ENCODE assay signal across 30 cellular contexts in genomic region chr19:31976775-31977536, GRCh38.
"Had no signal": no experiment of that assay in that cellular context is flagged by ENCODE, and none has a peak within 500 bp of the region (broad histone marks: within the 10 kb centered on the region; RNA-seq: fewer than 3 reads in every experiment).

No MANE protein-coding gene starts in this region.

- H3K4me1 Mint-ChIP-seq: activated CD4-positive, alpha-beta T cell treated with anti-CD3 and anti-CD28 coated beads, Interleukin-2, amount 10 ng/mL, durations not matched to agents 7 days and 5 days had no signal

- H3K9me3 ChIP-seq: adrenal gland, body of pancreas, breast epithelium, SJCRH30 had no signal

- H3K9me3 Mint-ChIP-seq: activated T-cell treated with anti-CD3 and anti-CD28 coated beads, Interleukin-2, amount 50 U/mL, for 4 hours; activated T-helper 1 cell treated with anti-CD3 and anti-CD28 coated beads, Interleukin-12 subunit alpha, Interleukin-12 subunit beta, Interleukin-2, Interleukin-4 antibody, amounts not matched to agents 30 ng/mL and 10 ng/mL and 1 ng/mL, durations not matched to agents 14 hours and 24 hours and 36 hours had no signal

- H3K36me3 ChIP-seq: adrenal gland, breast epithelium, SJCRH30, WERI-Rb-1 had no signal

- H3K4me3 Mint-ChIP-seq: activated CD4-positive, alpha-beta T cell treated with anti-CD3 and anti-CD28 coated beads, Interleukin-2, amount 10 ng/mL, durations not matched to agents 7 days and 5 days; activated CD8-positive, alpha-beta T cell treated with anti-CD3 and anti-CD28 coated beads, Interleukin-2, amount 10 ng/mL, durations not matched to agents 7 days and 5 days; activated naive CD4-positive, alpha-beta T cell treated with anti-CD3 and anti-CD28 coated beads for 36 hours; activated T-cell treated with anti-CD3 and anti-CD28 coated beads, Interleukin-2, amount 50 U/mL, for 4 hours; activated T-helper 1 cell treated with anti-CD3 and anti-CD28 coated beads, Interleukin-12 subunit alpha, Interleukin-12 subunit beta, Interleukin-2, Interleukin-4 antibody, amounts not matched to agents 30 ng/mL and 10 ng/mL and 1 ng/mL, durations not matched to agents 14 hours and 24 hours and 36 hours had no signal

- H3K27ac Mint-ChIP-seq: activated CD4-positive, alpha-beta T cell treated with anti-CD3 and anti-CD28 coated beads, Interleukin-2, amount 10 ng/mL, durations not matched to agents 7 days and 5 days; activated CD8-positive, alpha-beta T cell treated with anti-CD3 and anti-CD28 coated beads, Interleukin-2, amount 10 ng/mL, durations not matched to agents 7 days and 5 days; activated naive CD4-positive, alpha-beta T cell treated with anti-CD3 and anti-CD28 coated beads for 36 hours; activated T-helper 1 cell treated with anti-CD3 and anti-CD28 coated beads, Interleukin-12 subunit alpha, Interleukin-12 subunit beta, Interleukin-2, Interleukin-4 antibody, amounts not matched to agents 30 ng/mL and 10 ng/mL and 1 ng/mL, durations not matched to agents 14 hours and 24 hours and 36 hours had no signal

- H3K4me3 ChIP-seq: adrenal gland, body of pancreas, breast epithelium, SJCRH30, SK-N-MC had no signal

- H3K27me3 ChIP-seq: adrenal gland, body of pancreas, breast epithelium, SJCRH30 had no signal

- H3K27ac ChIP-seq: adrenal gland, body of pancreas, breast epithelium, SJCRH30, SK-N-MC, WERI-Rb-1 had no signal

- H3K4me1 ChIP-seq: adrenal gland, body of pancreas, breast epithelium had no signal

- DNase-seq: activated CD4-positive, alpha-beta T cell treated with anti-CD3 and anti-CD28 coated beads, Interleukin-2, amount 10 ng/mL, durations not matched to agents 7 days and 5 days; activated CD4-positive, alpha-beta T cell treated with anti-CD3 and anti-CD28 coated beads, Interleukin-2, amount 50 U/mL, for 48 hours; activated CD4-positive, CD25-positive, alpha-beta regulatory T cell; activated CD8-positive, alpha-beta T cell treated with anti-CD3 and anti-CD28 coated beads, Interleukin-2, amount 10 ng/mL, durations not matched to agents 7 days and 5 days; activated gamma-delta T cell treated with Interleukin-2 at 50 U/mL for 16 hours; activated naive CD4-positive, alpha-beta T cell treated with anti-CD3 and anti-CD28 coated beads for 36 hours; activated T-cell treated with anti-CD3 and anti-CD28 coated beads for 4 hours; activated T-cell treated with anti-CD3 and anti-CD28 coated beads, Interleukin-2, amount 50 U/mL, for 4 hours; body of pancreas; Karpas-422; KBM-7; NCI-H1048; NCI-H1105 treated with DMSO at 0.1 percent for 48 hours; NCI-H1436; NCI-H1694; NCI-H1930; NCI-H2081 treated with DMSO at 0.1 percent for 48 hours; NCI-H226; NCI-H446 treated with DMSO at 0.1 percent for 48 hours; NCI-H524; NCI-H69; NCI-H82; SHP77; SJCRH30; T1000; WERI-Rb-1 had no signal

- H3K27me3 Mint-ChIP-seq: activated CD4-positive, alpha-beta T cell treated with anti-CD3 and anti-CD28 coated beads, Interleukin-2, amount 10 ng/mL, durations not matched to agents 7 days and 5 days had no signal
